8 cellular contexts compared by ENCODE assay signal in the genomic region with DNA sequence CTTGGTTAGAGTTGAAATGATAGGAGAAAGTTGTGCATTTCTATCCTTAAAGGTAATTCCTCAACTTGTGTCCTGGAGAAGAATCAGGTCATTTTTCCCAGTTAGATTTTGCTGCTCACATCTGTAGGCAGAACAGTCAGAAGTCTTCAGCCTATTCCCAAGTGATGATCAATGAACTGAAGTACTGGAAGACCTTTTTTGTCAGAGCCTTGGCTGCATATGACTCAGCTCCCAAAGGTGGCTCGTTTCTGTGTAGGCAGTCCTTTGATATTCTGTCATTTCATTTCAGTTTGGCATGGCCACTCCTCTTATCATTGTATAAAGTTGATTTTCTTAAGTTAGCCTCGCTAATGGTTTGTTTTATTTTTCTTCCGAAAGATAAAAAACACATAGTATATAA.
DNase-seq lines count a peak whose midpoint lies in the region; ATAC-seq lines count a peak whose summit lies in the region.

No MANE protein-coding gene starts in this region.

- no peak for DNase-seq in CD8-positive, alpha-beta memory T cell
- DNase-seq in NAMALWA (ENCODE audit: low spot score) (peak; percentile 17), NK-92 (lab: John Stamatoyannopoulos, UW; ENCODE audit: unreplicated experiment) (no peak), NOMO-1 treated with DMSO at 0.1 percent for 48 hours (lab: John Stamatoyannopoulos, UW; ENCODE audit: unreplicated experiment) (no peak), posterior cingulate gyrus (no peak)

- H3K27ac Mint-ChIP-seq in CD8-positive, alpha-beta memory T cell: peak overlapping the region; percentile 88 to 99 (median 96)
- peak overlapping the region; percentile 65 for H3K27ac Mint-ChIP-seq in dendritic cell treated with granulocyte-macrophage colony-stimulating factor and Interleukin-4, amounts not matched to agents 40 ng/mL and 50 ng/mL, for 4 days

- H3K27me3 Mint-ChIP-seq in CD8-positive, alpha-beta memory T cell: no peaks in the 10 kb centered on the region
- H3K27me3 Mint-ChIP-seq in dendritic cell treated with granulocyte-macrophage colony-stimulating factor and Interleukin-4, amounts not matched to agents 40 ng/mL and 50 ng/mL, for 4 days: no peaks in the 10 kb centered on the region

- ATAC-seq in GM19397 (IDR thresholded peaks at IDR 0.05; ENCODE audit: unreplicated experiment): no peak

- H3K9me3 ChIP-seq in CD8-positive, alpha-beta memory T cell (ENCODE audit: low read length): no peaks in the 10 kb centered on the region

- intact Hi-C loops in dendritic cell treated with granulocyte-macrophage colony-stimulating factor and Interleukin-4, amounts not matched to agents 40 ng/mL and 50 ng/mL, for 4 days (cut with micrococcal nuclease): loop anchor here (2.0 kb wide), 1 partner anchor 13 kb away; no protein-coding TSS in a partner anchor
- intact Hi-C loops in posterior cingulate gyrus (cut with DNase I): no loop called here

- no peaks in the 10 kb centered on the region for H3K27me3 ChIP-seq in CD8-positive, alpha-beta memory T cell (ENCODE audit: insufficient read depth, low read length, poor library complexity, severe bottlenecking)
- H3K27me3 ChIP-seq in rectal smooth muscle tissue (ENCODE audit: control insufficient read depth, insufficient read depth, low read length): no peaks in the 10 kb centered on the region

- H3K4me1 ChIP-seq in CD8-positive, alpha-beta memory T cell (ENCODE audit: insufficient read depth, low read length): peaks cover 91% of the 10 kb centered on the region
- H3K4me1 ChIP-seq in rectal smooth muscle tissue (ENCODE audit: control insufficient read depth, insufficient read depth, low read length): peaks cover 19% of the 10 kb centered on the region

- POLR2A ChIA-PET in CD8-positive, alpha-beta memory T cell (lab: Charles Lee): interaction anchor here (0.8 to 4.3 kb wide), 3 partner anchors 13 to 80 kb away, joined by 3 to 62 read pairs (median 8); no protein-coding TSS in a partner anchor

- H3K4me3 ChIP-seq in CD8-positive, alpha-beta memory T cell (ENCODE audit: low read length): no peak overlapping the region
- no peak overlapping the region for H3K4me3 ChIP-seq in rectal smooth muscle tissue (ENCODE audit: low read length)

- H3K4me1 Mint-ChIP-seq in CD8-positive, alpha-beta memory T cell: peaks cover 85 to 95% (median 95%) of the 10 kb centered on the region in 3 donors
- peaks cover 39% of the 10 kb centered on the region for H3K4me1 Mint-ChIP-seq in dendritic cell treated with granulocyte-macrophage colony-stimulating factor and Interleukin-4, amounts not matched to agents 40 ng/mL and 50 ng/mL, for 4 days (ENCODE audit: low read depth)

- no peak overlapping the region for H3K9ac ChIP-seq in rectal smooth muscle tissue (ENCODE audit: low read length)

- CTCF ChIA-PET in CD8-positive, alpha-beta memory T cell (lab: Charles Lee): interaction anchor here (0.8 to 2.0 kb wide), 5 partner anchors 11 to 32 kb away, joined by 3 to 5 read pairs (median 3); no protein-coding TSS in a partner anchor

- no peaks in the 10 kb centered on the region for H3K9me3 Mint-ChIP-seq in CD8-positive, alpha-beta memory T cell
- no peaks in the 10 kb centered on the region for H3K9me3 Mint-ChIP-seq in dendritic cell treated with granulocyte-macrophage colony-stimulating factor and Interleukin-4, amounts not matched to agents 40 ng/mL and 50 ng/mL, for 4 days

- peak overlapping the region; percentile 68 to 90 (median 76) for H3K4me3 Mint-ChIP-seq in CD8-positive, alpha-beta memory T cell
- no peak overlapping the region for H3K4me3 Mint-ChIP-seq in dendritic cell treated with granulocyte-macrophage colony-stimulating factor and Interleukin-4, amounts not matched to agents 40 ng/mL and 50 ng/mL, for 4 days

- H3K27ac ChIP-seq in CD8-positive, alpha-beta memory T cell (ENCODE audit: low read depth, low read length): no peak overlapping the region
- peak overlapping the region; percentile 57 for H3K27ac ChIP-seq in rectal smooth muscle tissue (ENCODE audit: low read depth, low read length)

- peaks cover 20% of the 10 kb centered on the region for H3K36me3 ChIP-seq in CD8-positive, alpha-beta memory T cell (ENCODE audit: insufficient read depth, low read length)
- no peaks in the 10 kb centered on the region for H3K36me3 ChIP-seq in rectal smooth muscle tissue (ENCODE audit: control insufficient read depth, insufficient read depth, low read length)

- H3K36me3 Mint-ChIP-seq in CD8-positive, alpha-beta memory T cell: peaks cover 0 to 63% (median 11%) of the 10 kb centered on the region in 3 donors
- peaks cover 61% of the 10 kb centered on the region for H3K36me3 Mint-ChIP-seq in dendritic cell treated with granulocyte-macrophage colony-stimulating factor and Interleukin-4, amounts not matched to agents 40 ng/mL and 50 ng/mL, for 4 days (ENCODE audit: low read depth)
